1 cellular context compared by ENCODE assay signal in the genomic region with DNA sequence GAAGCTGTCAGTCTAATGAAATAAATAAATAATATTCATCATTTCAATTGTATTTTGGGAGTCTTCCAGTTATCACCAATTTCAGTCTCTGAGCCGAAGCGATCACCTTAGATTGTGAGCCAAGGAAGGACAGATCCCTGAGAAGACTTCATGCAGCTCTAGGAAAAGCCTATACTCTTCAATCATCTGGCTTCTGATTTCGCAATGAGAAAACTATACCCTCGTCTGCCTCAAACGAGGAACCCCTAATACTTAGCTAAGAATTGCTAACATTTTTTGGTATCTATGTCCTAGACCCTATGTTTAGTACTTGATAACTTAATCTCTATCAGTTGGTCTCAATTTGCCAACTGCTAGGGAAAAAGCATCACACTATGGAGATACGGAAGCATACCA.
TF ChIP-seq lines count a peak whose summit lies in the region.

No MANE protein-coding gene starts in this region.

TF ChIP-seq in HepG2, 621 proteins besides CTCF, POLR2A, EP300 and RAD21 (continued from another document):
- TF ChIP-seq, protein P1, sequence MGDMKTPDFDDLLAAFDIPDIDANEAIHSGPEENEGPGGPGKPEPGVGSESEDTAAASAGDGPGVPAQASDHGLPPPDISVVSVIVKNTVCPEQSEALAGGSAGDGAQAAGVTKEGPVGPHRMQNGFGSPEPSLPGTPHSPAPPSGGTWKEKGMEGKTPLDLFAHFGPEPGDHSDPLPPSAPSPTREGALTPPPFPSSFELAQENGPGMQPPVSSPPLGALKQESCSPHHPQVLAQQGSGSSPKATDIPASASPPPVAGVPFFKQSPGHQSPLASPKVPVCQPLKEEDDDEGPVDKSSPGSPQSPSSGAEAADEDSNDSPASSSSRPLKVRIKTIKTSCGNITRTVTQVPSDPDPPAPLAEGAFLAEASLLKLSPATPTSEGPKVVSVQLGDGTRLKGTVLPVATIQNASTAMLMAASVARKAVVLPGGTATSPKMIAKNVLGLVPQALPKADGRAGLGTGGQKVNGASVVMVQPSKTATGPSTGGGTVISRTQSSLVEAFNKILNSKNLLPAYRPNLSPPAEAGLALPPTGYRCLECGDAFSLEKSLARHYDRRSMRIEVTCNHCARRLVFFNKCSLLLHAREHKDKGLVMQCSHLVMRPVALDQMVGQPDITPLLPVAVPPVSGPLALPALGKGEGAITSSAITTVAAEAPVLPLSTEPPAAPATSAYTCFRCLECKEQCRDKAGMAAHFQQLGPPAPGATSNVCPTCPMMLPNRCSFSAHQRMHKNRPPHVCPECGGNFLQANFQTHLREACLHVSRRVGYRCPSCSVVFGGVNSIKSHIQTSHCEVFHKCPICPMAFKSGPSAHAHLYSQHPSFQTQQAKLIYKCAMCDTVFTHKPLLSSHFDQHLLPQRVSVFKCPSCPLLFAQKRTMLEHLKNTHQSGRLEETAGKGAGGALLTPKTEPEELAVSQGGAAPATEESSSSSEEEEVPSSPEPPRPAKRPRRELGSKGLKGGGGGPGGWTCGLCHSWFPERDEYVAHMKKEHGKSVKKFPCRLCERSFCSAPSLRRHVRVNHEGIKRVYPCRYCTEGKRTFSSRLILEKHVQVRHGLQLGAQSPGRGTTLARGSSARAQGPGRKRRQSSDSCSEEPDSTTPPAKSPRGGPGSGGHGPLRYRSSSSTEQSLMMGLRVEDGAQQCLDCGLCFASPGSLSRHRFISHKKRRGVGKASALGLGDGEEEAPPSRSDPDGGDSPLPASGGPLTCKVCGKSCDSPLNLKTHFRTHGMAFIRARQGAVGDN (CRISPR knock-in tag; IDR thresholded peaks at IDR 0.05), result no peak
- TF ChIP-seq RBM22 (optimal IDR thresholded peaks at IDR 0.05; ENCODE audit: low read length) (peak; percentile 65), ZNF343 (CRISPR knock-in tag; IDR thresholded peaks at IDR 0.05) (no peak), ERF (CRISPR knock-in tag; IDR thresholded peaks at IDR 0.05) (no peak), CEBPB (IDR thresholded peaks at IDR 0.05; ENCODE audit: borderline replicate concordance, low read depth, low read length) (peak; percentile 87), CCAR2 (optimal IDR thresholded peaks at IDR 0.05; ENCODE audit: low read depth, low read length) (no peak), FOSL1 (CRISPR knock-in tag; IDR thresholded peaks at IDR 0.05; ENCODE audit: borderline replicate concordance) (no peak), MAFK (conservative IDR thresholded peaks at IDR 0.05 in 1 of 2, IDR thresholded peaks at IDR 0.05 in 1 of 2; ENCODE audit: low read length in 2 of 2) (no peak), NFE2 (CRISPR knock-in tag; IDR thresholded peaks at IDR 0.05) (no peak), RBFOX2 (IDR thresholded peaks at IDR 0.05; ENCODE audit: low read depth, low read length) (no peak), ATAD3A (CRISPR knock-in tag; IDR thresholded peaks at IDR 0.05) (no peak), SP4 (CRISPR knock-in tag; IDR thresholded peaks at IDR 0.05) (no peak)
- TF ChIP-seq, protein P2, sequence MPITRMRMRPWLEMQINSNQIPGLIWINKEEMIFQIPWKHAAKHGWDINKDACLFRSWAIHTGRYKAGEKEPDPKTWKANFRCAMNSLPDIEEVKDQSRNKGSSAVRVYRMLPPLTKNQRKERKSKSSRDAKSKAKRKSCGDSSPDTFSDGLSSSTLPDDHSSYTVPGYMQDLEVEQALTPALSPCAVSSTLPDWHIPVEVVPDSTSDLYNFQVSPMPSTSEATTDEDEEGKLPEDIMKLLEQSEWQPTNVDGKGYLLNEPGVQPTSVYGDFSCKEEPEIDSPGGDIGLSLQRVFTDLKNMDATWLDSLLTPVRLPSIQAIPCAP (CRISPR knock-in tag; IDR thresholded peaks at IDR 0.05; ENCODE audit: low read depth), result no peak
TF ChIP-seq in HepG2: peak in this region for 2.
